Comparison of ENCODE assay signal across 12 cellular contexts in genomic region chr11:76654310-76654851, GRCh38. TPM values are rescaled to one million over a fixed set of nuclear protein-coding genes. Genes with fewer than 3 reads are reported as not detected.
A peak's percentile ranks its signal among the peaks of the same experiment; 100 is the strongest.
DNase-seq lines count a peak whose midpoint lies in the region; ATAC-seq and TF ChIP-seq lines count a peak whose summit lies in the region.
"Had no signal": no experiment of that assay in that cellular context is flagged by ENCODE, and none has a peak within 500 bp of the region (broad histone marks: within the 10 kb centered on the region; RNA-seq: fewer than 3 reads in every experiment).

No MANE protein-coding gene starts in this region.

- H3K27ac Mint-ChIP-seq in T-helper 17 cell = no peak overlapping the region
- H3K27ac Mint-ChIP-seq: IgD-negative memory B cell had no signal

- H3K4me1 ChIP-seq in body of pancreas = no peaks in the 10 kb centered on the region

- no peak overlapping the region for H3K4me3 ChIP-seq in body of pancreas

- no peak for TF ChIP-seq CTCF in body of pancreas (IDR thresholded peaks at IDR 0.05)

- ATAC-seq in body of pancreas (no peak), sciatic nerve (peak; percentile 84), T-helper 17 cell (no peak), GM18502 (IDR thresholded peaks at IDR 0.05; ENCODE audit: poor library complexity, unreplicated experiment) (no peak)

- no peaks in the 10 kb centered on the region for H3K27me3 ChIP-seq in body of pancreas

- H3K9me3 ChIP-seq in body of pancreas (no peaks in the 10 kb centered on the region), T-helper 17 cell (ENCODE audit: control insufficient read depth, low read length, poor library complexity, severe bottlenecking) (no peaks in the 10 kb centered on the region)

- peaks cover 19% of the 10 kb centered on the region for H3K27me3 Mint-ChIP-seq in T-helper 17 cell

- no peak overlapping the region for H3K4me3 Mint-ChIP-seq in T-helper 17 cell
- H3K4me3 Mint-ChIP-seq: IgD-negative memory B cell had no signal

- DNase-seq in EH (ENCODE audit: low read depth) (peak; percentile 78), body of pancreas (peak in 3 of 4 donors; percentile 29 to 48 (median 38)), hepatic stellate cell (ENCODE audit: low spot score) (peak; percentile 97), sciatic nerve (ENCODE audit: low spot score) (peak; percentile 84), T-helper 17 cell (no peak), AML-193 (lab: John Stamatoyannopoulos, UW) (no peak)
- DNase-seq in stimulated activated CD8-positive, alpha-beta memory T cell treated with anti-CD3 and anti-CD28 coated beads, Interleukin-4, amount 100 ng/mL, for 48 hours = no peak
- DNase-seq: activated CD4-positive, CD25-positive, alpha-beta regulatory T cell; COR-L47; NCI-H748 treated with DMSO at 0.1 percent for 48 hours had no signal

- peaks cover 2% of the 10 kb centered on the region for H3K36me3 Mint-ChIP-seq in T-helper 17 cell (ENCODE audit: low read depth)

- H3K36me3 ChIP-seq in body of pancreas (replicated peaks in 1 of 2; ENCODE audit: insufficient read depth in 1 of 2, low read depth in 2 of 2) = no peaks in the 10 kb centered on the region

- no peak for TF ChIP-seq POLR2A in body of pancreas (IDR thresholded peaks at IDR 0.05)

- whole genome bisulfite sequencing in body of pancreas, 2 donors = 56 to 70% methylated on average over 8 to 11 of the region's 11 CpGs

- peak overlapping the region in 2 of 4 donors; percentile 14 to 48 for H3K27ac ChIP-seq in body of pancreas

- intact Hi-C loops in body of pancreas (cut with DNase I) = no loop called here
- intact Hi-C loops in sciatic nerve (cut with DNase I) = no loop called here

- H3K4me1 Mint-ChIP-seq in T-helper 17 cell = peaks cover 2% of the 10 kb centered on the region

RNA-seq across cellular contexts. Expression of gene LRRC32, which starts 16.2 kb away (rescaled TPM):
- total RNA-seq in body of pancreas (10 to 100 TPM in 1 of 2 donors, 1 to 10 TPM in 1; 9.1 to 17.8 TPM), sciatic nerve (192 TPM), T-helper 17 cell (10 to 100 TPM in 1 of 2 donors, 1 to 10 TPM in 1; 3.2 to 11.5 TPM)

Comparison
In these comparisons a context has a peak if more than half of its experiments do, and no peak if none do; other contexts are left out.
1. DNase-seq: peak in EH (single experiment), body of pancreas (3 of 4), hepatic stellate cell (single experiment) and sciatic nerve (single experiment); none in stimulated activated CD8-positive, alpha-beta memory T cell treated with anti-CD3 and anti-CD28 coated beads, Interleukin-4, amount 100 ng/mL, for 48 hours (single experiment), T-helper 17 cell (0 of 3) and AML-193 (0 of 2).
2. RNA of gene LRRC32, which starts 16.2 kb away (total RNA-seq): 192 TPM in sciatic nerve (single experiment); 9.1 to 17.8 TPM in body of pancreas and 3.2 to 11.5 TPM in T-helper 17 cell; every median in the first group is over 10 times any median in the second.